In the genomic region with DNA sequence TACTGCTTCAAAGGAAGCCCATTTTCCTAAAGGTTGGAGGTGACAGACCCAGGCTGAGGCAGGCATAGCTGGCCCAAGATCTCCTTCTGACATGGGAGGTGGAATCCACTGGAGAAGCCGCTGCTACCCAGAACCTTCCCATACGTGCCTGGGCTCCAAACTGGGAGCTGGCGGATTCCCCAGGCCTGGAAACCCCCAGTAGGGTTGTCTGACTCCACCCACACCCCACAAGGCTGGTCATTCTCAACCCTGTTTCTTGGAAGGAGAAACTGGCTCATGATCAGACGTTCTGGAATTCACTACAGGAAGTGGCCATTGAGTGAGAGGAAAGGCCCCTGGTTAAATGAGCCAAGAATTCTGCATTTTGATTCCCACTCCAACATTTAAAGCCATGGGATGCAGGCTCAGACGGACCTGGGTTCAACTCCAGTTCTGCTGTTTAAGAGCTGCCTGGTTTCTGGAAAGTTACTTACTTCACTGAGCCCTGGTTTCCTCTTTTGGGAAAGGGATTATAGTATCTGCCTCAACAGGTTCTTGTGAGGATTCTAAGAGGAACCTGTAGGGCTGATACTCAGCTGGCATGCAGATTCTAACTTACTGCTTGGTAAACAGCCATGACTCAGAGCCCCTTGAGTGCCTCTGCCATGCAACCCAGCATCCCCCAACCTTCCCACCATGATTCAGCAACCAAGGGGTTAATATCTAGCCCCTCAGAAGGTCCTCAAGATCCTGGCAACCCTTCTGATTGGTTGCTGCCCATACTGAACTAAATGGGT, we compare ENCODE assay signal across 12 cellular contexts. TPM values are rescaled to one million over a fixed set of nuclear protein-coding genes. Genes with fewer than 3 reads are reported as not detected.
A peak's percentile ranks its signal among the peaks of the same experiment; 100 is the strongest.
DNase-seq lines count a peak whose midpoint lies in the region; ATAC-seq, FAIRE-seq and TF ChIP-seq lines count a peak whose summit lies in the region.
"Had no signal": no experiment of that assay in that cellular context is flagged by ENCODE, and none has a peak within 500 bp of the region (broad histone marks: within the 10 kb centered on the region; RNA-seq: fewer than 3 reads in every experiment).

No MANE protein-coding gene starts in this region.

- no peaks in the 10 kb centered on the region for H3K27me3 ChIP-seq in breast epithelium
- no peaks in the 10 kb centered on the region for H3K27me3 ChIP-seq in keratinocyte (ENCODE audit: control insufficient read depth, extremely low read depth, insufficient read depth, low read length)
- no peaks in the 10 kb centered on the region for H3K27me3 ChIP-seq in upper lobe of right lung
- H3K27me3 ChIP-seq in WERI-Rb-1 (ENCODE audit: insufficient read depth, low read depth, severe bottlenecking) = no peaks in the 10 kb centered on the region
- H3K27me3 ChIP-seq: SJCRH30 had no signal

- H3K9me3 ChIP-seq in breast epithelium = no peaks in the 10 kb centered on the region
- H3K9me3 ChIP-seq in keratinocyte (ENCODE audit: control insufficient read depth, low read depth, low read length) = no peaks in the 10 kb centered on the region
- no peaks in the 10 kb centered on the region for H3K9me3 ChIP-seq in upper lobe of right lung
- H3K9me3 ChIP-seq in WERI-Rb-1 (ENCODE audit: severe bottlenecking) = no peaks in the 10 kb centered on the region
- H3K9me3 ChIP-seq: psoas muscle, SJCRH30 had no signal

- H3K9me1 ChIP-seq in keratinocyte (ENCODE audit: control insufficient read depth, extremely low read depth, insufficient read depth, low read length) = no peaks in the 10 kb centered on the region

- dilution Hi-C loops in keratinocyte (cut with MboI; ENCODE audit: extremely low pct_ligation_motif_present, low sequenced_read_pairs) = no loop called here

- peak; percentile 70 for FAIRE-seq in keratinocyte (lab: Jason Lieb, UNC)
- FAIRE-seq: A204.1 had no signal

- no peaks in the 10 kb centered on the region for H3K9me3 Mint-ChIP-seq in activated naive CD8-positive, alpha-beta T cell treated with anti-CD3 and anti-CD28 coated beads for 36 hours

- peak overlapping the region; percentile 49 for H3K9ac ChIP-seq in keratinocyte (ENCODE audit: control insufficient read depth, extremely low read depth, insufficient read depth, low read length)

- H3K27ac ChIP-seq in breast epithelium (peak overlapping the region; percentile 1 to 3), keratinocyte (ENCODE audit: control insufficient read depth, insufficient read depth, low read length) (peak overlapping the region; percentile 86), upper lobe of right lung (no peak overlapping the region), WERI-Rb-1 (no peak overlapping the region)
- H3K27ac ChIP-seq: psoas muscle, SJCRH30 had no signal

- H3K27ac Mint-ChIP-seq in activated naive CD8-positive, alpha-beta T cell treated with anti-CD3 and anti-CD28 coated beads for 36 hours = no peak overlapping the region

- H2AFZ ChIP-seq in keratinocyte (ENCODE audit: control insufficient read depth, low read length) = peak overlapping the region; percentile 58

- no peak for TF ChIP-seq POLR2A in breast epithelium (IDR thresholded peaks at IDR 0.05)

- H3K4me1 Mint-ChIP-seq in activated naive CD8-positive, alpha-beta T cell treated with anti-CD3 and anti-CD28 coated beads for 36 hours = peaks cover 13% of the 10 kb centered on the region

- H3K36me3 Mint-ChIP-seq in activated naive CD8-positive, alpha-beta T cell treated with anti-CD3 and anti-CD28 coated beads for 36 hours = no peaks in the 10 kb centered on the region

- no peak overlapping the region for H3K4me3 ChIP-seq in breast epithelium
- no peak overlapping the region for H3K4me3 ChIP-seq in keratinocyte (ENCODE audit: control insufficient read depth in 2 of 3, extremely low read depth in 1 of 3, insufficient read depth in 2 of 3, low read depth in 1 of 3, low read length in 3 of 3)
- no peak overlapping the region for H3K4me3 ChIP-seq in upper lobe of right lung
- no peak overlapping the region for H3K4me3 ChIP-seq in WERI-Rb-1 (ENCODE audit: low read depth, low read length)
- H3K4me3 ChIP-seq: psoas muscle, SJCRH30 had no signal

- no peaks in the 10 kb centered on the region for H3K27me3 Mint-ChIP-seq in activated naive CD8-positive, alpha-beta T cell treated with anti-CD3 and anti-CD28 coated beads for 36 hours

- TF ChIP-seq CTCF in breast epithelium (IDR thresholded peaks at IDR 0.05) (no peak), keratinocyte (optimal IDR thresholded peaks at IDR 0.05 in 1 of 3, IDR thresholded peaks at IDR 0.05 in 1 of 3, conservative IDR thresholded peaks at IDR 0.05 in 1 of 3; ENCODE audit: extremely low read depth in 1 of 3, insufficient read depth in 2 of 3, low read length in 3 of 3) (no peak), upper lobe of right lung (IDR thresholded peaks at IDR 0.05) (no peak), WERI-Rb-1 (IDR thresholded peaks at IDR 0.05; ENCODE audit: low read depth, low read length) (no peak)

- ATAC-seq in upper lobe of right lung (peak; percentile 5), GM21381 (IDR thresholded peaks at IDR 0.05; ENCODE audit: unreplicated experiment) (no peak)

- H3K4me2 ChIP-seq in keratinocyte (ENCODE audit: control insufficient read depth, extremely low read depth, insufficient read depth, low read depth, low read length) = peak overlapping the region; percentile 46

- H4K20me1 ChIP-seq in keratinocyte (ENCODE audit: control insufficient read depth, extremely low read depth, insufficient read depth, low read length) = no peaks in the 10 kb centered on the region

- no peak overlapping the region for H3K4me3 Mint-ChIP-seq in activated naive CD8-positive, alpha-beta T cell treated with anti-CD3 and anti-CD28 coated beads for 36 hours

- H3K79me2 ChIP-seq in keratinocyte (ENCODE audit: control insufficient read depth, insufficient read depth, low read length) = no peaks in the 10 kb centered on the region

- H3K36me3 ChIP-seq in breast epithelium (no peaks in the 10 kb centered on the region), keratinocyte (ENCODE audit: control insufficient read depth in 2 of 2, extremely low read depth in 1 of 2, insufficient read depth in 2 of 2, low read length in 2 of 2) (no peaks in the 10 kb centered on the region), upper lobe of right lung (no peaks in the 10 kb centered on the region), WERI-Rb-1 (no peaks in the 10 kb centered on the region)
- H3K36me3 ChIP-seq: SJCRH30 had no signal

- H3K4me1 ChIP-seq in breast epithelium = peaks cover 9 to 20% of the 10 kb centered on the region in 2 donors
- H3K4me1 ChIP-seq in keratinocyte (ENCODE audit: control insufficient read depth, extremely low read depth, insufficient read depth, low read length) = peaks cover 41% of the 10 kb centered on the region
- H3K4me1 ChIP-seq in upper lobe of right lung = peaks cover 35% of the 10 kb centered on the region

- intact Hi-C loops in breast epithelium (cut with DNase I; ENCODE audit: low total_unique reads) (no loop called here), upper lobe of right lung (cut with DNase I) (no loop called here)

- DNase-seq in SIG-M5 treated with dmso at 0.1 percent for 504 hours (lab: John Stamatoyannopoulos, UW; ENCODE audit: unreplicated experiment) (peak; percentile 9), SIG-M5 (lab: John Stamatoyannopoulos, UW) (no peak), breast epithelium (ENCODE audit: low spot score in 2 of 2) (peak in 1 of 2 donors; percentile 30), keratinocyte (ENCODE audit: low read depth, low spot score) (no peak), upper lobe of right lung (no peak), WERI-Rb-1 (no peak)
- DNase-seq in activated naive CD8-positive, alpha-beta T cell treated with anti-CD3 and anti-CD28 coated beads for 36 hours = no peak
- DNase-seq: NCI-H1694, SJCRH30 had no signal

RNA-seq across cellular contexts. Expression of gene TSKU, which starts 19.4 kb away (rescaled TPM):
- total RNA-seq in breast epithelium = 100 to 1,000 TPM in 1 of 3 donors, 10 to 100 TPM in 2; 51.1 to 360 (median 65.1) TPM
- 22.8 to 36.1 TPM (median 35.8 TPM) in 3 replicates for polyA plus RNA-seq in keratinocyte
- 3.6 TPM for polyA plus RNA-seq in keratinocyte (2011; ENCODE audit: low read depth)
- 23.3 and 32.4 TPM in 2 replicates for polyA plus RNA-seq in keratinocyte (2011; cell fraction: cytosol; rRNA removed)
- polyA plus RNA-seq in keratinocyte (2011; cell fraction: nucleus; rRNA removed) = 46.7 and 64.8 TPM in 2 replicates
- polyA plus RNA-seq in keratinocyte (2012; ENCODE audit: low replicate concordance) = 24.0 and 42.3 TPM in 2 replicates
- 27.5 to 79.8 TPM (median 38.8 TPM) in 3 replicates for polyA minus RNA-seq in keratinocyte
- polyA minus RNA-seq in keratinocyte (2011; cell fraction: cytosol; rRNA and poly(A)+ RNA removed) = 58.9 TPM
- 52.7 and 54.9 TPM in 2 replicates for polyA minus RNA-seq in keratinocyte (2011; cell fraction: nucleus; rRNA and poly(A)+ RNA removed)
- total RNA-seq in upper lobe of right lung = 18.1 TPM
- 1 to 10 TPM; 2.7 to 3.7 TPM for total RNA-seq in activated naive CD8-positive, alpha-beta T cell treated with anti-CD3 and anti-CD28 coated beads for 36 hours

Comparison
In these comparisons a context has a peak if more than half of its experiments do, and no peak if none do; other contexts are left out.
1. H3K27ac ChIP-seq: peak in breast epithelium (2 of 2) and keratinocyte (single experiment); none in upper lobe of right lung (single experiment) and WERI-Rb-1 (single experiment).